1 cellular context compared by ENCODE assay signal in genomic region chr14:37603688-37604251, GRCh38.
TF ChIP-seq lines count a peak whose summit lies in the region.

No MANE protein-coding gene starts in this region.

TF ChIP-seq in HepG2, 621 proteins besides CTCF, POLR2A, EP300 and RAD21 (continues in another document):
- TF ChIP-seq ZNF83 (CRISPR knock-in tag; IDR thresholded peaks at IDR 0.05; ENCODE audit: borderline replicate concordance): peak; percentile 50; the same call in 1 of the 2 replicates
- no peak for TF ChIP-seq RBFOX2 (IDR thresholded peaks at IDR 0.05; ENCODE audit: low read depth, low read length)
- no peak for TF ChIP-seq CENPT (CRISPR knock-in tag; IDR thresholded peaks at IDR 0.05; ENCODE audit: low read depth)
- TF ChIP-seq ZNF30 (CRISPR knock-in tag; IDR thresholded peaks at IDR 0.05): 0 out of 2 replicates have a peak, but pooled peaks have one; percentile 47
- no peak for TF ChIP-seq ZNF749 (CRISPR knock-in tag; IDR thresholded peaks at IDR 0.05; ENCODE audit: borderline replicate concordance)
- TF ChIP-seq ETV5 (CRISPR knock-in tag; IDR thresholded peaks at IDR 0.05; ENCODE audit: borderline replicate concordance): 0 out of 2 replicates have a peak, but pooled peaks have one; percentile 8
- TF ChIP-seq ZMYM3 (CRISPR knock-in tag; IDR thresholded peaks at IDR 0.05): peak; percentile 97
- 0 out of 2 replicates have a peak, but pooled peaks have one; percentile 10 for TF ChIP-seq ZMAT3 (CRISPR knock-in tag; conservative IDR thresholded peaks at IDR 0.05)
- no peak for TF ChIP-seq GMEB1 (CRISPR knock-in tag; IDR thresholded peaks at IDR 0.05; ENCODE audit: borderline replicate concordance)
- TF ChIP-seq CEBPG (CRISPR knock-in tag; IDR thresholded peaks at IDR 0.05): no peak
- TF ChIP-seq SALL1 (CRISPR knock-in tag; IDR thresholded peaks at IDR 0.05): 0 out of 2 replicates have a peak, but pooled peaks have one; percentile 8
- TF ChIP-seq ZNF33A (CRISPR knock-in tag; IDR thresholded peaks at IDR 0.05; ENCODE audit: borderline replicate concordance): no peak
- peak; percentile 71 for TF ChIP-seq RBM22 (optimal IDR thresholded peaks at IDR 0.05; ENCODE audit: low read length)
- TF ChIP-seq, protein P1, sequence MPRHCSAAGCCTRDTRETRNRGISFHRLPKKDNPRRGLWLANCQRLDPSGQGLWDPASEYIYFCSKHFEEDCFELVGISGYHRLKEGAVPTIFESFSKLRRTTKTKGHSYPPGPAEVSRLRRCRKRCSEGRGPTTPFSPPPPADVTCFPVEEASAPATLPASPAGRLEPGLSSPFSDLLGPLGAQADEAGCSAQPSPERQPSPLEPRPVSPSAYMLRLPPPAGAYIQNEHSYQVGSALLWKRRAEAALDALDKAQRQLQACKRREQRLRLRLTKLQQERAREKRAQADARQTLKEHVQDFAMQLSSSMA (CRISPR knock-in tag; IDR thresholded peaks at IDR 0.05): peak; percentile 77; the same call in 1 of the 2 replicates
- no peak for TF ChIP-seq ATAD3A (CRISPR knock-in tag; IDR thresholded peaks at IDR 0.05)
- TF ChIP-seq, protein P2, sequence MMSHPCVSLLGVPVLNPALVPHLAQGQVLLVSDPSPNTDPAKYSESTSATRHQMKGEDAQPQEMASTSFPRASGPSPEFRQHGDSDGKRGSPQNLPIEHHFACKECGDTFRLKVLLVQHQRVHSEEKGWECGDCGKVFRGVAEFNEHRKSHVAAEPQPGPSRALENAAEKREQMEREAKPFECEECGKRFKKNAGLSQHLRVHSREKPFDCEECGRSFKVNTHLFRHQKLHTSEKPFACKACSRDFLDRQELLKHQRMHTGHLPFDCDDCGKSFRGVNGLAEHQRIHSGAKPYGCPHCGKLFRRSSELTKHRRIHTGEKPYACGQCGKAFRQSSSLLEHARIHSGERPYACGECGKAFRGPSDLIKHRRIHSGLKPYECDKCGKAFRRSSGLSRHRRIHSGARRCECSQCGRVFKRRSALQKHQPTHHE (CRISPR knock-in tag; IDR thresholded peaks at IDR 0.05; ENCODE audit: borderline replicate concordance): no peak
- TF ChIP-seq RCOR2 (CRISPR knock-in tag; IDR thresholded peaks at IDR 0.05): peak; percentile 55; the same call in 1 of the 2 replicates
- TF ChIP-seq KDM1A (CRISPR knock-in tag; IDR thresholded peaks at IDR 0.05): peak; percentile 97
- TF ChIP-seq CHD4 (IDR thresholded peaks at IDR 0.05; ENCODE audit: borderline replicate concordance, low read length): peak; percentile 98
- no peak for TF ChIP-seq PCBP2 (optimal IDR thresholded peaks at IDR 0.05; ENCODE audit: low read depth, low read length, poor library complexity, severe bottlenecking)
- peak; percentile 99 for TF ChIP-seq ZNF629 (CRISPR knock-in tag; conservative IDR thresholded peaks at IDR 0.05)
- no peak for TF ChIP-seq HNF4G (IDR thresholded peaks at IDR 0.05; ENCODE audit: borderline replicate concordance, low read depth, low read length)
- no peak for TF ChIP-seq HNF4G (CRISPR knock-in tag; IDR thresholded peaks at IDR 0.05; ENCODE audit: borderline replicate concordance, low read depth)
- peak; percentile 20; the same call in 1 of the 2 replicates for TF ChIP-seq ZNF614 (CRISPR knock-in tag; IDR thresholded peaks at IDR 0.05; ENCODE audit: borderline replicate concordance)
- TF ChIP-seq ZNF3 (CRISPR knock-in tag; IDR thresholded peaks at IDR 0.05): no peak
- no peak for TF ChIP-seq POLR2G (IDR thresholded peaks at IDR 0.05; ENCODE audit: low read depth, low read length)
- TF ChIP-seq CSRNP2 (CRISPR knock-in tag; conservative IDR thresholded peaks at IDR 0.05; ENCODE audit: low read depth): no peak
- TF ChIP-seq, protein P3, sequence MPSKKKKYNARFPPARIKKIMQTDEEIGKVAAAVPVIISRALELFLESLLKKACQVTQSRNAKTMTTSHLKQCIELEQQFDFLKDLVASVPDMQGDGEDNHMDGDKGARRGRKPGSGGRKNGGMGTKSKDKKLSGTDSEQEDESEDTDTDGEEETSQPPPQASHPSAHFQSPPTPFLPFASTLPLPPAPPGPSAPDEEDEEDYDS (CRISPR knock-in tag; IDR thresholded peaks at IDR 0.05): no peak
- TF ChIP-seq ZNF333 (CRISPR knock-in tag; IDR thresholded peaks at IDR 0.05; ENCODE audit: borderline replicate concordance): peak; percentile 60; the same call in 1 of the 2 replicates
- TF ChIP-seq ZMYM4 (CRISPR knock-in tag; IDR thresholded peaks at IDR 0.05): 0 out of 2 replicates have a peak, but pooled peaks have one; percentile 5
- TF ChIP-seq ARNT2 (CRISPR knock-in tag; IDR thresholded peaks at IDR 0.05; ENCODE audit: low read depth): no peak
- no peak for TF ChIP-seq PITX1 (CRISPR knock-in tag; IDR thresholded peaks at IDR 0.05)
- peak; percentile 88; the same call in 1 of the 2 replicates for TF ChIP-seq ADNP (CRISPR knock-in tag; IDR thresholded peaks at IDR 0.05)
- no peak for TF ChIP-seq ZNF567 (CRISPR knock-in tag; IDR thresholded peaks at IDR 0.05; ENCODE audit: borderline replicate concordance)
- TF ChIP-seq HMGXB4 (CRISPR knock-in tag; IDR thresholded peaks at IDR 0.05; ENCODE audit: borderline replicate concordance in 1 of 2, low read depth in 1 of 2): 0 out of 4 replicates have a peak, but pooled peaks of 1 of the 2 experiments have one; percentile 12
- no peak for TF ChIP-seq ZNF672 (CRISPR knock-in tag; IDR thresholded peaks at IDR 0.05)
- TF ChIP-seq, protein P4, sequence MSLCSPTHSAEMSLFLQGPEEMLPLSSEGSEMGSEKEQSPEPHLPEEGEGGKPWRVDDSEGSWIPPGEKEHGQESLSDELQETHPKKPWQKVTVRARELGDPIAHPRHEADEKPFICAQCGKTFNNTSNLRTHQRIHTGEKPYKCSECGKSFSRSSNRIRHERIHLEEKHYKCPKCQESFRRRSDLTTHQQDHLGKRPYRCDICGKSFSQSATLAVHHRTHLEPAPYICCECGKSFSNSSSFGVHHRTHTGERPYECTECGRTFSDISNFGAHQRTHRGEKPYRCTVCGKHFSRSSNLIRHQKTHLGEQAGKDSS (CRISPR knock-in tag; IDR thresholded peaks at IDR 0.05; ENCODE audit: borderline replicate concordance, low read depth): 0 out of 2 replicates have a peak, but pooled peaks have one; percentile 65
- TF ChIP-seq, protein P5, sequence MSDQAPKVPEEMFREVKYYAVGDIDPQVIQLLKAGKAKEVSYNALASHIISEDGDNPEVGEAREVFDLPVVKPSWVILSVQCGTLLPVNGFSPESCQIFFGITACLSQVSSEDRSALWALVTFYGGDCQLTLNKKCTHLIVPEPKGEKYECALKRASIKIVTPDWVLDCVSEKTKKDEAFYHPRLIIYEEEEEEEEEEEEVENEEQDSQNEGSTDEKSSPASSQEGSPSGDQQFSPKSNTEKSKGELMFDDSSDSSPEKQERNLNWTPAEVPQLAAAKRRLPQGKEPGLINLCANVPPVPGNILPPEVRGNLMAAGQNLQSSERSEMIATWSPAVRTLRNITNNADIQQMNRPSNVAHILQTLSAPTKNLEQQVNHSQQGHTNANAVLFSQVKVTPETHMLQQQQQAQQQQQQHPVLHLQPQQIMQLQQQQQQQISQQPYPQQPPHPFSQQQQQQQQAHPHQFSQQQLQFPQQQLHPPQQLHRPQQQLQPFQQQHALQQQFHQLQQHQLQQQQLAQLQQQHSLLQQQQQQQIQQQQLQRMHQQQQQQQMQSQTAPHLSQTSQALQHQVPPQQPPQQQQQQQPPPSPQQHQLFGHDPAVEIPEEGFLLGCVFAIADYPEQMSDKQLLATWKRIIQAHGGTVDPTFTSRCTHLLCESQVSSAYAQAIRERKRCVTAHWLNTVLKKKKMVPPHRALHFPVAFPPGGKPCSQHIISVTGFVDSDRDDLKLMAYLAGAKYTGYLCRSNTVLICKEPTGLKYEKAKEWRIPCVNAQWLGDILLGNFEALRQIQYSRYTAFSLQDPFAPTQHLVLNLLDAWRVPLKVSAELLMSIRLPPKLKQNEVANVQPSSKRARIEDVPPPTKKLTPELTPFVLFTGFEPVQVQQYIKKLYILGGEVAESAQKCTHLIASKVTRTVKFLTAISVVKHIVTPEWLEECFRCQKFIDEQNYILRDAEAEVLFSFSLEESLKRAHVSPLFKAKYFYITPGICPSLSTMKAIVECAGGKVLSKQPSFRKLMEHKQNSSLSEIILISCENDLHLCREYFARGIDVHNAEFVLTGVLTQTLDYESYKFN (CRISPR knock-in tag; conservative IDR thresholded peaks at IDR 0.05): no peak
- TF ChIP-seq, protein P6, sequence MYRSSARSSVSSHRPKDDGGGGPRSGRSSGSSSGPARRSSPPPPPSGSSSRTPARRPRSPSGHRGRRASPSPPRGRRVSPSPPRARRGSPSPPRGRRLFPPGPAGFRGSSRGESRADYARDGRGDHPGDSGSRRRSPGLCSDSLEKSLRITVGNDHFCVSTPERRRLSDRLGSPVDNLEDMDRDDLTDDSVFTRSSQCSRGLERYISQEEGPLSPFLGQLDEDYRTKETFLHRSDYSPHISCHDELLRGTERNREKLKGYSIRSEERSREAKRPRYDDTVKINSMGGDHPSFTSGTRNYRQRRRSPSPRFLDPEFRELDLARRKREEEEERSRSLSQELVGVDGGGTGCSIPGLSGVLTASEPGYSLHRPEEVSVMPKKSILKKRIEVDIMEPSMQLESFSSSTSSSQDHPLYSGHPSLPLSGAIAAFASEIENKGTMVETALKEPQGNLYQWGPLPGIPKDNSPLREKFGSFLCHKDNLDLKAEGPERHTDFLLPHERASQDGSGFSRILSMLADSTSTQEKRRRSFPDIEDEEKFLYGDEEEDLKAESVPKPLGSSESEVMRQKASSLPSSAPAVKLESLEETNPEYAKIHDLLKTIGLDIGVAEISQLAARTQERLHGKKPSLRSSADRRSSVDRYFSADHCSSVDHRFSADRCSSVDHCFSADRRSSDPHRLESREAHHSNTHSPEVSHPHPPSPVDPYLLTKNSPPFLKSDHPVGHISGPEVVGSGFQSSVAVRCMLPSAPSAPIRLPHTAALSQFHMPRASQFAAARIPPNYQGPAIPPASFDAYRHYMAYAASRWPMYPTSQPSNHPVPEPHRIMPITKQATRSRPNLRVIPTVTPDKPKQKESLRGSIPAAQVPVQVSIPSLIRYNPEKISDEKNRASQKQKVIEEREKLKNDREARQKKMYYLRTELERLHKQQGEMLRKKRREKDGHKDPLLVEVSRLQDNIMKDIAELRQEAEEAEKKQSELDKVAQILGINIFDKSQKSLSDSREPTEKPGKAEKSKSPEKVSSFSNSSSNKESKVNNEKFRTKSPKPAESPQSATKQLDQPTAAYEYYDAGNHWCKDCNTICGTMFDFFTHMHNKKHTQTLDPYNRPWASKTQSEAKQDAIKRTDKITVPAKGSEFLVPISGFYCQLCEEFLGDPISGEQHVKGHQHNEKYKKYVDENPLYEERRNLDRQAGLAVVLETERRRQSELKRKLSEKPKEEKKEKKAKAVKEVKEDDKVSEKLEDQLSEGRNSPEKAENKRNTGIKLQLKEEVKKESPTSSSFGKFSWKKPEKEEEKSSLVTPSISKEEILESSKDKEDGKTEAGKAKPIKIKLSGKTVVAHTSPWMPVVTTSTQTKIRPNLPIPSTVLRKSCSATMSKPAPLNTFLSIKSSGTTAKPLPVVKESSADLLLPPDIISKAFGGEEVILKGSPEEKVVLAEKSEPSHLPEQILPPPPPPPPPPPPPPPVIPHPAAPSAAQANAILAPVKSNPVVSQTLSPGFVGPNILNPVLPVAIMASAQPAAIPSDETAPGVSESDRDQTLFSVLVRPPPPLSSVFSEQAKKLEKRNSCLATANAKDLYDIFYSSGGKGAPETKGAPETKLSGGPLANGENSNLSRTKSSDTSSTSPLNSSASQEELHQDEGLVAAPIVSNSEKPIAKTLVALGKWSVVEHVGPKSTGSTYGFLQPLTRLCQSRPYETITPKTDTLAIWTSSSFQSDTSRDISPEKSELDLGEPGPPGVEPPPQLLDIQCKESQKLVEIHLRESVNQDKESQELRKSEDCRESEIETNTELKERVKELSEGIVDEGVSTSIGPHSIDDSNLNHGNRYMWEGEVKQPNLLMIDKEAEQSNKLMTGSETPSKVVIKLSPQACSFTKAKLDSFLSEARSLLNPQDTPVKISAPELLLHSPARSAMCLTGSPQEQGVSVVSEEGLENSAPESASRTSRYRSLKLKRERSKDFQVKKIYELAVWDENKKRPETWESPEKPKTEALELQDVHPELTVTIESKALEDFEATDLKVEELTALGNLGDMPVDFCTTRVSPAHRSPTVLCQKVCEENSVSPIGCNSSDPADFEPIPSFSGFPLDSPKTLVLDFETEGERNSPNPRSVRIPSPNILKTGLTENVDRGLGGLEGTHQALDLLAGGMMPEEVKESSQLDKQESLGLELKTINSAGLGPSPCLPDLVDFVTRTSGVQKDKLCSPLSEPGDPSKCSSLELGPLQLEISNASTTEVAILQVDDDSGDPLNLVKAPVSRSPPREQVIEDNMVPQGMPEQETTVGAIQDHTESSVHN (CRISPR knock-in tag; IDR thresholded peaks at IDR 0.05): peak; percentile 90; the same call in 1 of the 2 replicates
